Comparison of ENCODE assay signal across 1 cellular context in genomic region chr16:71845639-71846431, GRCh38.
TF ChIP-seq lines count a peak whose summit lies in the region.

Gene ATXN1L, plus strand, starts transcription at chr16:71845976. Its CDS starts 3,765 bp downstream, at chr16:71849741.

TF ChIP-seq in K562, 482 proteins besides CTCF, POLR2A, EP300 and RAD21 (continued from another document and continues in another):
- no peak for TF ChIP-seq NR0B1 (IDR thresholded peaks at IDR 0.05; ENCODE audit: partially characterized antibody)
- no peak for TF ChIP-seq NFIX (CRISPR knock-in tag; IDR thresholded peaks at IDR 0.05; ENCODE audit: low read depth)
- no peak for TF ChIP-seq PHTF2 (CRISPR knock-in tag; IDR thresholded peaks at IDR 0.05)
- no peak for TF ChIP-seq RFX5 (IDR thresholded peaks at IDR 0.05; ENCODE audit: low read depth, low read length)
- TF ChIP-seq NFIC (IDR thresholded peaks at IDR 0.05), result peak; percentile 34
- peak; percentile 97 to 99 for TF ChIP-seq MAZ (CRISPR knock-in tag; conservative IDR thresholded peaks at IDR 0.05 in 1 of 2, IDR thresholded peaks at IDR 0.05 in 1 of 2)
- TF ChIP-seq ZNF384 (IDR thresholded peaks at IDR 0.05; ENCODE audit: low read depth, low read length), result 0 out of 2 replicates have a peak, but pooled peaks have one; percentile 32
- no peak for TF ChIP-seq ZNF707 (CRISPR knock-in tag; conservative IDR thresholded peaks at IDR 0.05)
- no peak for TF ChIP-seq HNRNPUL1 (IDR thresholded peaks at IDR 0.05; ENCODE audit: low read length)
- TF ChIP-seq BRF1 (IDR thresholded peaks at IDR 0.05; ENCODE audit: borderline replicate concordance, extremely low read depth, insufficient read length), result no peak
- TF ChIP-seq ZNF23 (CRISPR knock-in tag; IDR thresholded peaks at IDR 0.05), result no peak
- no peak for TF ChIP-seq NBN (IDR thresholded peaks at IDR 0.05; ENCODE audit: low read depth)
- TF ChIP-seq CUX1 (CRISPR knock-in tag; IDR thresholded peaks at IDR 0.05), result no peak
- no peak for TF ChIP-seq DEAF1 (CRISPR knock-in tag; IDR thresholded peaks at IDR 0.05)
- no peak for TF ChIP-seq SMARCC2 (IDR thresholded peaks at IDR 0.05; ENCODE audit: low read depth)
- TF ChIP-seq FOXJ2 (tag; IDR thresholded peaks at IDR 0.05), result no peak
- no peak for TF ChIP-seq SRSF9 (IDR thresholded peaks at IDR 0.05; ENCODE audit: borderline replicate concordance, low read depth, low read length)
- no peak for TF ChIP-seq HSF4 (CRISPR knock-in tag; IDR thresholded peaks at IDR 0.05; ENCODE audit: borderline replicate concordance)
- TF ChIP-seq RBFOX2 (IDR thresholded peaks at IDR 0.05; ENCODE audit: low read depth, low read length), result peak; percentile 94
- TF ChIP-seq ZNF121 (CRISPR knock-in tag; conservative IDR thresholded peaks at IDR 0.05), result peak; percentile 18; the same call in 1 of the 2 replicates
- TF ChIP-seq ILK (tag; IDR thresholded peaks at IDR 0.05; ENCODE audit: borderline replicate concordance, low read depth), result no peak
- TF ChIP-seq UBTF (IDR thresholded peaks at IDR 0.05; ENCODE audit: borderline replicate concordance in 1 of 2, low read depth in 2 of 2, low read length in 2 of 2), result no peak
- peak; percentile 74 for TF ChIP-seq SUPT5H (IDR thresholded peaks at IDR 0.05)
- TF ChIP-seq ZNF395 (CRISPR knock-in tag; IDR thresholded peaks at IDR 0.05), result no peak
- TF ChIP-seq ZNF518B (CRISPR knock-in tag; IDR thresholded peaks at IDR 0.05), result no peak
- TF ChIP-seq RUNX1 (IDR thresholded peaks at IDR 0.05; ENCODE audit: low read depth), result no peak
- no peak for TF ChIP-seq RBM25 (IDR thresholded peaks at IDR 0.05; ENCODE audit: low read depth, low read length, severe bottlenecking)
- peak in 1 of 2 experiments; percentile 21; a peak in 1 of 4 replicates for TF ChIP-seq NRF1 (conservative IDR thresholded peaks at IDR 0.05 in 1 of 2, IDR thresholded peaks at IDR 0.05 in 1 of 2)
- peak in 1 of 2 experiments; percentile 42 for TF ChIP-seq AFF1 (IDR thresholded peaks at IDR 0.05; ENCODE audit: low read depth in 1 of 2, partially characterized antibody in 2 of 2)
- no peak for TF ChIP-seq GATAD2A (IDR thresholded peaks at IDR 0.05)
- peak; percentile 68; the same call in 1 of the 2 replicates for TF ChIP-seq GTF2E2 (tag; IDR thresholded peaks at IDR 0.05)
- no peak for TF ChIP-seq PKNOX1 (IDR thresholded peaks at IDR 0.05)
- TF ChIP-seq ZFPM2 (CRISPR knock-in tag; IDR thresholded peaks at IDR 0.05), result no peak
- no peak for TF ChIP-seq HEY1 (CRISPR knock-in tag; IDR thresholded peaks at IDR 0.05; ENCODE audit: borderline replicate concordance)
- TF ChIP-seq ZNF778 (CRISPR knock-in tag; IDR thresholded peaks at IDR 0.05), result no peak
- no peak for TF ChIP-seq POU5F1 (IDR thresholded peaks at IDR 0.05; ENCODE audit: borderline replicate concordance, low read depth, low read length, partially characterized antibody)
- no peak for TF ChIP-seq MECOM (CRISPR knock-in tag; IDR thresholded peaks at IDR 0.05)
- peak; percentile 17 to 61; a peak in 1 of 4 replicates for TF ChIP-seq FOXK2 (conservative IDR thresholded peaks at IDR 0.05 in 1 of 2, IDR thresholded peaks at IDR 0.05 in 1 of 2; ENCODE audit: low read depth in 2 of 2)
- no peak for TF ChIP-seq ZNF79 (CRISPR knock-in tag; IDR thresholded peaks at IDR 0.05; ENCODE audit: low read depth)
- no peak for TF ChIP-seq SMARCA5 (IDR thresholded peaks at IDR 0.05)
- no peak for TF ChIP-seq YBX1 (IDR thresholded peaks at IDR 0.05)
- TF ChIP-seq ZNF146 (CRISPR knock-in tag; IDR thresholded peaks at IDR 0.05; ENCODE audit: unreplicated experiment), result no peak
- peak; percentile 36; the same call in 1 of the 2 replicates for TF ChIP-seq ZNF197 (CRISPR knock-in tag; IDR thresholded peaks at IDR 0.05; ENCODE audit: low read depth)
